In the genomic region with DNA sequence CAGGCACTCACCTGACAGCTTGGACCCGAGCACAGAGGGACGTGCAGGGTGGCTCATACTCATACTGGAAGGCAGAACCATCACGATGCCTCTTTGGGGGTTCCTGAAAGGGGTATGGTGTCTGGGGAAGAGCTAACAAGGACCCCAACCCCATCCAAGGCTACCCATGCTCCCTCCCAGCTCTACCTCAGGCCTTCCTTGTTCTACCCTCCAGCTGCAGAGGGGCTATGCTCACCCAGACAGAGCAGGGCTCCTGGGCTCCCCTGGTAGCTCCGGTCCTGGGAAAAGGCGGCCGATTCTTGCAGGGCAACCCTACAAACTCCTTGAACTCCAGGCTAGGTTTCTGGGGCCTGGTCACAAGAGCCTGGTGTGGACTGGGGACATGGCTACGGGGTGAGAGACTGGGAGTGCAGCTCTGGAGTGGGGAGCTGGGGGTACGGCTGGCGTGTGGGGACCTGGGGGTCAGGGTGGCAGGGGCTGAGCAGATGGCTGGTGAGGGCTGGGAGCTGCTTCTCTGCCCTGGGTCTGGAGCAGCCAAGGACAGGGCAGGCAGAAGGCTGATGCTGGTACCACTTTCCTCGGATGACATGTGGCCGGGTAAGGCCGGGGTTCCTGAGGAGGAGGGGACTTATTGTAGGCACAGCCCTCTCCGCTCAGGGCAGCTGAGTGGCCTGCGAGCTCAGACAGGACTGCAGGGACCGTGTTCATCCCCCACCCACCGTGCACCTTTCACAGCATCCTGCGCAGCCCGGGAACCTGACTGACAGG, we compare ENCODE assay signal across 16 cellular contexts. TPM values are rescaled to one million over a fixed set of nuclear protein-coding genes. Genes with fewer than 3 reads are reported as not detected.
DNase-seq lines count a peak whose midpoint lies in the region; ATAC-seq, FAIRE-seq and TF ChIP-seq lines count a peak whose summit lies in the region.
"Had no signal": no experiment of that assay in that cellular context is flagged by ENCODE, and none has a peak within 500 bp of the region (broad histone marks: within the 10 kb centered on the region; RNA-seq: fewer than 3 reads in every experiment).

No MANE protein-coding gene starts in this region.

- SMC1A ChIA-PET in GM12878 (lab: Charles Lee; ENCODE audit: uncharacterized antibody, unreplicated experiment), result interaction anchor here (1.0 to 2.1 kb wide), 2 partner anchors 12 to 111 kb away, joined by 5 to 7 read pairs; partner anchors contain the start of gene CARMIL2

- 83% methylated on average over 18 of the region's 18 CpGs for WGBS in GM12878 (ENCODE audit: insufficient coverage, insufficient replicate concordance, low lambda C conversion rate, missing lambda C conversion rate)
- no CpG with 5 or more reads among the region's 18 CpGs for WGBS in neuronal stem cell (ENCODE audit: extremely low coverage in 2 of 2, insufficient read length in 2 of 2, insufficient replicate concordance in 1 of 2), 2 donors

- no TSS peak for BruUV-seq in GM12878 (replicated peaks; lab: Mats Ljungman, UMichigan)

- H3K36me3 Mint-ChIP-seq in activated T-cell treated with anti-CD3 and anti-CD28 coated beads, Interleukin-2, amount 50 U/mL, for 24 hours (ENCODE audit: low read depth), result peaks cover 75% of the 10 kb centered on the region

- ATAC-seq in DND-41 (ENCODE audit: insufficient read depth, low read depth), result no peak
- no peak for ATAC-seq in GM12878
- ATAC-seq: lower lobe of right lung had no signal

- H3K14ac ChIP-seq in neuronal stem cell (ENCODE audit: low read length), result no peak overlapping the region

- peaks cover 41% of the 10 kb centered on the region for H4K20me1 ChIP-seq in DND-41 (ENCODE audit: insufficient read depth, low read length)
- no peaks in the 10 kb centered on the region for H4K20me1 ChIP-seq in GM12878 (ENCODE audit: control insufficient read depth, insufficient read depth)

- H2BK15ac ChIP-seq in neuronal stem cell (ENCODE audit: low read length), result no peak overlapping the region

- CTCF ChIA-PET in GM12878 (lab: Yijun Ruan, JAX), result interaction anchor here (0.9 to 4.3 kb wide), 6 partner anchors 11 to 164 kb away, joined by 3 to 29 read pairs (median 8); partner anchors contain the start of gene CARMIL2

- no peak overlapping the region for H2BK12ac ChIP-seq in neuronal stem cell (ENCODE audit: low read length)

- peaks cover 12% of the 10 kb centered on the region for H3K79me1 ChIP-seq in neuronal stem cell (ENCODE audit: low read depth, low read length)

- no peaks in the 10 kb centered on the region for H3K27me3 Mint-ChIP-seq in activated T-cell treated with anti-CD3 and anti-CD28 coated beads, Interleukin-2, amount 50 U/mL, for 24 hours

- in situ Hi-C loops in GM12878 (cut with MboI) (no loop called here), KBM-7 (cut with MboI; ENCODE audit: low pct_unique_long_range_greater_than_20kb, low sequenced_read_pairs) (loop anchor here (10.0 kb wide), 1 partner anchor 113 kb away; no protein-coding TSS in a partner anchor)

- H2AK5ac ChIP-seq in neuronal stem cell (ENCODE audit: low read depth, low read length), result no peak overlapping the region

- H3K9me3 Mint-ChIP-seq in activated T-cell treated with anti-CD3 and anti-CD28 coated beads, Interleukin-2, amount 50 U/mL, for 24 hours, result no peaks in the 10 kb centered on the region
- H3K9me3 Mint-ChIP-seq: nephron progenitor cell had no signal

- FAIRE-seq in GM12878 (lab: Jason Lieb, UNC), result no peak
- no peak for FAIRE-seq in GM12892 (lab: Jason Lieb, UNC)

- intact Hi-C loops in GM12878 (cut with micrococcal nuclease; ENCODE audit: unreplicated experiment), result no loop called here

- H3K27me3 ChIP-seq in DND-41 (ENCODE audit: insufficient read depth, low read length, poor library complexity), result no peaks in the 10 kb centered on the region
- H3K27me3 ChIP-seq in GM12878 (replicated peaks in 1 of 2; ENCODE audit: control insufficient read depth in 2 of 2, insufficient read depth in 2 of 2, low read length in 1 of 2), result no peaks in the 10 kb centered on the region
- peaks cover 3 to 22% (median 15%) of the 10 kb centered on the region in 3 experiments for H3K27me3 ChIP-seq in neuronal stem cell (ENCODE audit: control insufficient read depth in 3 of 3, insufficient read depth in 3 of 3, low read depth in 1 of 3, low read length in 3 of 3)

- H3K4me3 Mint-ChIP-seq in activated T-cell treated with anti-CD3 and anti-CD28 coated beads, Interleukin-2, amount 50 U/mL, for 24 hours, result peak overlapping the region; percentile 92

- no peak overlapping the region for H2BK5ac ChIP-seq in neuronal stem cell (ENCODE audit: low read length)

- TF ChIP-seq RAD21 in GM12878 (IDR thresholded peaks at IDR 0.05; ENCODE audit: insufficient read depth, low read depth, low read length), result no peak

- peak; percentile 43 for TF ChIP-seq POLR2A in GM12878 (IDR thresholded peaks at IDR 0.05; ENCODE audit: low read depth, low read length)
- no peak; the same call in 1 of the 2 replicates for TF ChIP-seq POLR2A in GM12892 (IDR thresholded peaks at IDR 0.05; ENCODE audit: low read depth, low read length)

- no peak overlapping the region for H4K8ac ChIP-seq in neuronal stem cell (ENCODE audit: low read depth, low read length)

- TF ChIP-seq CTCF in DND-41 (IDR thresholded peaks at IDR 0.05; ENCODE audit: borderline replicate concordance, extremely low read depth, low read length, poor library complexity, severe bottlenecking) (no peak), GM12878 (IDR thresholded peaks at IDR 0.05 in 2 of 3, conservative IDR thresholded peaks at IDR 0.05 in 1 of 3; ENCODE audit: control insufficient read depth in 2 of 3, extremely low read depth in 1 of 3, insufficient read depth in 1 of 3, low read depth in 3 of 3, low read length in 3 of 3) (no peak)

- peaks cover 29% of the 10 kb centered on the region for H3K4me1 Mint-ChIP-seq in activated T-cell treated with anti-CD3 and anti-CD28 coated beads, Interleukin-2, amount 50 U/mL, for 24 hours (ENCODE audit: low read depth)

- H4K91ac ChIP-seq in neuronal stem cell (ENCODE audit: low read depth, low read length, poor library complexity), result no peak overlapping the region

- H3K9ac ChIP-seq in DND-41 (ENCODE audit: low read depth, low read length), result peak overlapping the region; percentile 13; the same call in 1 of the 2 replicates
- H3K9ac ChIP-seq in GM12878 (ENCODE audit: control insufficient read depth, insufficient read depth, low read length), result no peak overlapping the region
- no peak overlapping the region for H3K9ac ChIP-seq in neuronal stem cell (ENCODE audit: low read depth, low read length, poor library complexity)

- no peak for DNase-seq in activated T-cell treated with anti-CD3 and anti-CD28 coated beads, Interleukin-2, amount 50 U/mL, for 24 hours
- no peak for DNase-seq in activated T-cell treated with anti-CD3 and anti-CD28 coated beads, Interleukin-2, amount 50 U/mL, for 48 hours
- DNase-seq in DND-41 (no peak), GM12878 (ENCODE audit: low read depth, low spot score) (no peak), neuronal stem cell (ENCODE audit: low spot score) (no peak), KBM-7 (no peak), AML-193 (lab: John Stamatoyannopoulos, UW) (no peak), GM12892 (ENCODE audit: insufficient read length) (no peak)
- DNase-seq: activated CD8-positive, alpha-beta memory T cell treated with anti-CD3 and anti-CD28 coated beads, Interleukin-2, amount 50 U/mL, for 4 hours; adrenal gland; Calu3; effector memory CD4-positive, alpha-beta T cell; lower lobe of right lung; nephron progenitor cell; uterus had no signal

- H3K9me3 ChIP-seq in DND-41 (ENCODE audit: insufficient read depth, low read length, severe bottlenecking) (no peaks in the 10 kb centered on the region), GM12878 (replicated peaks; ENCODE audit: control insufficient read depth, insufficient read depth, low read length) (no peaks in the 10 kb centered on the region), neuronal stem cell (replicated peaks in 1 of 2; ENCODE audit: control insufficient read depth in 2 of 2, insufficient read depth in 1 of 2, low read depth in 1 of 2, low read length in 2 of 2) (peaks cover 0 to 2% of the 10 kb centered on the region in 2 donors)
- H3K9me3 ChIP-seq: adrenal gland, lower lobe of right lung, uterus had no signal

- H2AFZ ChIP-seq in DND-41 (ENCODE audit: low read depth, low read length), result no peak overlapping the region
- H2AFZ ChIP-seq in GM12878 (ENCODE audit: control insufficient read depth, low read depth, low read length), result no peak overlapping the region
- no peak overlapping the region for H2AFZ ChIP-seq in neuronal stem cell (ENCODE audit: low read length)

- RAD21 ChIA-PET in GM12878 (lab: Charles Lee; ENCODE audit: unreplicated experiment), result interaction anchor here (1.2 to 3.2 kb wide), 3 partner anchors 13 to 144 kb away, joined by 3 to 17 read pairs (median 5); partner anchors contain the start of genes CARMIL2 and CTCF

- 0 out of 4 replicates have a peak overlapping the region, but pooled peaks of 1 of the 2 experiments have one; percentile 95 for H3K4me3 ChIP-seq in DND-41 (ENCODE audit: low read depth in 1 of 2, low read length in 2 of 2)
- no peak overlapping the region for H3K4me3 ChIP-seq in GM12878
- H3K4me3 ChIP-seq in neuronal stem cell (ENCODE audit: low read length in 2 of 2), result peak overlapping the region in 1 of 2 donors; percentile 70
- H3K4me3 ChIP-seq: adrenal gland, lower lobe of right lung, uterus had no signal

- peaks cover 20% of the 10 kb centered on the region for H3K79me2 ChIP-seq in DND-41 (ENCODE audit: insufficient read depth, low read length)
- H3K79me2 ChIP-seq in GM12878 (ENCODE audit: control insufficient read depth, insufficient read depth, low read length), result peaks cover 12% of the 10 kb centered on the region

- H3K18ac ChIP-seq in neuronal stem cell (ENCODE audit: low read length), result no peak overlapping the region

- POLR2A ChIA-PET in GM12878 (lab: Charles Lee), result interaction anchor here (1.2 to 2.7 kb wide), 6 partner anchors 11 to 128 kb away, joined by 3 to 8 read pairs (median 3); no protein-coding TSS in a partner anchor

- TF ChIP-seq EP300 in GM12878 (IDR thresholded peaks at IDR 0.05; ENCODE audit: borderline replicate concordance in 1 of 2, control insufficient read depth in 1 of 2, low read depth in 2 of 2, low read length in 2 of 2), result no peak

- peaks cover 29% of the 10 kb centered on the region for H3K4me1 ChIP-seq in DND-41 (ENCODE audit: insufficient read depth, low read length)
- H3K4me1 ChIP-seq in GM12878 (ENCODE audit: control insufficient read depth, insufficient read depth, low read length), result peaks cover 10% of the 10 kb centered on the region
- H3K4me1 ChIP-seq in neuronal stem cell (ENCODE audit: control insufficient read depth in 2 of 2, insufficient read depth in 1 of 2, low read depth in 1 of 2, low read length in 2 of 2), result peaks cover 10% of the 10 kb centered on the region in 2 donors

- no peak overlapping the region for H2BK120ac ChIP-seq in neuronal stem cell (ENCODE audit: low read depth, low read length)

- H3K23ac ChIP-seq in neuronal stem cell (ENCODE audit: low read depth, low read length, poor library complexity), result peak overlapping the region; percentile 34

- H3K4me2 ChIP-seq in DND-41 (ENCODE audit: insufficient read depth, low read length), result peak overlapping the region; percentile 97
- H3K4me2 ChIP-seq in GM12878 (ENCODE audit: control insufficient read depth, insufficient read depth), result no peak overlapping the region; the same call in 1 of the 2 replicates
- no peak overlapping the region for H3K4me2 ChIP-seq in neuronal stem cell (ENCODE audit: insufficient read depth, low read length, poor library complexity, severe bottlenecking)

- H3K4ac ChIP-seq in neuronal stem cell (ENCODE audit: low read length), result no peak overlapping the region

- peak overlapping the region; percentile 66 for H3K27ac Mint-ChIP-seq in activated T-cell treated with anti-CD3 and anti-CD28 coated beads, Interleukin-2, amount 50 U/mL, for 24 hours
- H3K27ac Mint-ChIP-seq: nephron progenitor cell had no signal

- H3K36me3 ChIP-seq in DND-41 (ENCODE audit: insufficient read depth, low read length) (peaks cover 68% of the 10 kb centered on the region), GM12878 (ENCODE audit: control insufficient read depth in 2 of 2, insufficient read depth in 2 of 2, low read length in 1 of 2) (peaks cover 12 to 15% of the 10 kb centered on the region in 2 experiments), neuronal stem cell (replicated peaks in 1 of 2; ENCODE audit: control insufficient read depth in 2 of 2, insufficient read depth in 2 of 2, low read length in 2 of 2) (peaks cover 7 to 38% of the 10 kb centered on the region in 2 donors)
- H3K36me3 ChIP-seq: uterus had no signal

- H3K27ac ChIP-seq in DND-41 (ENCODE audit: low read length), result no peak overlapping the region
- no peak overlapping the region for H3K27ac ChIP-seq in GM12878 (ENCODE audit: control insufficient read depth, insufficient read depth)
- H3K27ac ChIP-seq in neuronal stem cell (replicated peaks; ENCODE audit: low read length), result no peak overlapping the region
- H3K27ac ChIP-seq: adrenal gland, lower lobe of right lung, uterus had no signal

RNA-seq across cellular contexts. Expression of gene ACD, which starts 2.1 kb away (rescaled TPM):
- 20.1 and 22.8 TPM in 2 replicates for total RNA-seq in GM12878 (2013; cell fraction: nucleolus; rRNA removed)
- 26.3 and 36.1 TPM in 2 replicates for total RNA-seq in GM12878 (2014; rRNA removed)
- 9.8 and 10.0 TPM in 2 replicates for total RNA-seq in GM12878 (2014; rRNA removed; fragmentation: Illumina TruSeq; extraction: Trizol)
- total RNA-seq in GM12878 (2021), result 32.4 and 32.9 TPM in 2 replicates
- 11.7 TPM for polyA plus RNA-seq in GM12878 (2011; ENCODE audit: low read depth)
- polyA plus RNA-seq in GM12878 (2011; rRNA removed), result 5.6 and 15.6 TPM in 2 replicates
- polyA plus RNA-seq in GM12878 (2011; cell fraction: cytosol; rRNA removed), result 18.1 and 22.2 TPM in 2 replicates
- 67.6 and 72.5 TPM in 2 replicates for polyA plus RNA-seq in GM12878 (2011; cell fraction: nucleus; rRNA removed)
- 26.0 and 29.8 TPM in 2 replicates for polyA plus RNA-seq in GM12878 (2012)
- polyA plus RNA-seq in GM12878 (2014; fragmentation: Illumina TruSeq; extraction: Trizol), result 2.8 and 11.3 TPM in 2 replicates
- polyA plus RNA-seq in GM12878 (2014; fragmentation: Nextera tagmentation; extraction: Ambion mirVana), result 1 to 10 TPM; 2.9 to 9.7 TPM
- 32.2 and 35.6 TPM in 2 replicates for polyA plus RNA-seq in GM12878 (2014; rRNA removed)
- 10 to 100 TPM; 45.0 to 46.7 TPM for polyA plus RNA-seq in GM12878 (2016; fragmentation: Nextera tagmentation; extraction: Ambion mirVana)
- 7.0 and 15.8 TPM in 2 replicates for polyA minus RNA-seq in GM12878 (2011; rRNA and poly(A)+ RNA removed)
- 12.3 and 13.3 TPM in 2 replicates for polyA minus RNA-seq in GM12878 (2011; cell fraction: cytosol; rRNA and poly(A)+ RNA removed)
- polyA minus RNA-seq in GM12878 (2011; cell fraction: nucleus; rRNA and poly(A)+ RNA removed), result 25.6 and 44.0 TPM in 2 replicates
- 33.1 TPM for polyA plus RNA-seq in neuronal stem cell (2013, experiment 1 of 2)
- 32.0 TPM for polyA plus RNA-seq in neuronal stem cell (2013, experiment 2 of 2)
- polyA plus RNA-seq in GM12892 (2012; ENCODE audit: missing spikeins), result 20.4 TPM

RNA-seq across cellular contexts. Expression of gene PARD6A, which starts 2.8 kb away (rescaled TPM):
- not detected in 2 replicates for total RNA-seq in GM12878 (2013; cell fraction: nucleolus; rRNA removed)
- total RNA-seq in GM12878 (2014; rRNA removed) (8.0 and 9.1 TPM in 2 replicates), GM12878 (2014; rRNA removed; fragmentation: Illumina TruSeq; extraction: Trizol) (3.0 and 3.4 TPM in 2 replicates), GM12878 (2021) (6.2 and 7.5 TPM in 2 replicates)
- 0.98 TPM for polyA plus RNA-seq in GM12878 (2011; ENCODE audit: low read depth)
- polyA plus RNA-seq in GM12878 (2011; rRNA removed) (0.92 and 1.9 TPM in 2 replicates), GM12878 (2014; fragmentation: Illumina TruSeq; extraction: Trizol) (0.27 and 1.7 TPM in 2 replicates), GM12878 (2014; fragmentation: Nextera tagmentation; extraction: Ambion mirVana) (under 1 TPM; 0.42 to 0.62 TPM), GM12878 (2014; rRNA removed) (7.1 and 9.8 TPM in 2 replicates), GM12878 (2016; fragmentation: Nextera tagmentation; extraction: Ambion mirVana) (10 to 100 TPM in 1 of 2 experiments, 1 to 10 TPM in 1; 5.7 to 10.1 TPM)
- 3.5 and 6.3 TPM in 2 replicates for polyA plus RNA-seq in GM12878 (2011; cell fraction: cytosol; rRNA removed)
- 3.4 and 3.7 TPM in 2 replicates for polyA plus RNA-seq in GM12878 (2011; cell fraction: nucleus; rRNA removed)
- polyA plus RNA-seq in GM12878 (2012), result 3.4 and 3.7 TPM in 2 replicates
- polyA minus RNA-seq in GM12878 (2011; rRNA and poly(A)+ RNA removed), result 0.95 and 1.4 TPM in 2 replicates
- 1.5 and 1.9 TPM in 2 replicates for polyA minus RNA-seq in GM12878 (2011; cell fraction: cytosol; rRNA and poly(A)+ RNA removed)
- 1.5 and 2.2 TPM in 2 replicates for polyA minus RNA-seq in GM12878 (2011; cell fraction: nucleus; rRNA and poly(A)+ RNA removed)
- polyA plus RNA-seq in neuronal stem cell (2013, experiment 1 of 2), result 8.5 TPM
- 8.0 TPM for polyA plus RNA-seq in neuronal stem cell (2013, experiment 2 of 2)
- 4.0 TPM for polyA plus RNA-seq in GM12892 (2012; ENCODE audit: missing spikeins)

RNA-seq across cellular contexts. Expression of gene ENKD1, which starts 8.6 kb away (rescaled TPM):
- total RNA-seq in GM12878 (2013; cell fraction: nucleolus; rRNA removed), result 6.3 and 8.3 TPM in 2 replicates
- 7.7 and 9.1 TPM in 2 replicates for total RNA-seq in GM12878 (2014; rRNA removed)
- total RNA-seq in GM12878 (2014; rRNA removed; fragmentation: Illumina TruSeq; extraction: Trizol), result 2.5 TPM in 2 replicates
- 7.2 and 8.1 TPM in 2 replicates for total RNA-seq in GM12878 (2021)
- 0.60 TPM for polyA plus RNA-seq in GM12878 (2011; ENCODE audit: low read depth)
- 2.8 and 5.2 TPM in 2 replicates for polyA plus RNA-seq in GM12878 (2011; rRNA removed)
- 5.4 and 9.3 TPM in 2 replicates for polyA plus RNA-seq in GM12878 (2011; cell fraction: cytosol; rRNA removed)
- polyA plus RNA-seq in GM12878 (2011; cell fraction: nucleus; rRNA removed), result 27.3 and 32.8 TPM in 2 replicates
- 5.5 and 6.9 TPM in 2 replicates for polyA plus RNA-seq in GM12878 (2012)
- polyA plus RNA-seq in GM12878 (2014; fragmentation: Illumina TruSeq; extraction: Trizol), result 0.30 and 0.97 TPM in 2 replicates
- polyA plus RNA-seq in GM12878 (2014; fragmentation: Nextera tagmentation; extraction: Ambion mirVana), result 1 to 10 TPM in 1 of 2 experiments, under 1 TPM in 1; 0.19 to 1.1 TPM
- polyA plus RNA-seq in GM12878 (2014; rRNA removed), result 6.8 and 11.4 TPM in 2 replicates
- 1 to 10 TPM; 2.1 to 3.1 TPM for polyA plus RNA-seq in GM12878 (2016; fragmentation: Nextera tagmentation; extraction: Ambion mirVana)
- polyA minus RNA-seq in GM12878 (2011; rRNA and poly(A)+ RNA removed), result 3.1 and 3.5 TPM in 2 replicates
- polyA minus RNA-seq in GM12878 (2011; cell fraction: cytosol; rRNA and poly(A)+ RNA removed), result 2.0 and 3.7 TPM in 2 replicates
- 1.8 and 4.6 TPM in 2 replicates for polyA minus RNA-seq in GM12878 (2011; cell fraction: nucleus; rRNA and poly(A)+ RNA removed)
- polyA plus RNA-seq in neuronal stem cell (2013, experiment 1 of 2), result 15.2 TPM
- 15.0 TPM for polyA plus RNA-seq in neuronal stem cell (2013, experiment 2 of 2)
- polyA plus RNA-seq in GM12892 (2012; ENCODE audit: missing spikeins), result 7.7 TPM

RNA-seq across cellular contexts. Expression of gene C16orf86, which starts 8.7 kb away (rescaled TPM):
- total RNA-seq in GM12878 (2013; cell fraction: nucleolus; rRNA removed), result 2.9 and 3.3 TPM in 2 replicates
- total RNA-seq in GM12878 (2014; rRNA removed), result 1.7 and 3.3 TPM in 2 replicates
- 0.55 and 0.89 TPM in 2 replicates for total RNA-seq in GM12878 (2014; rRNA removed; fragmentation: Illumina TruSeq; extraction: Trizol)
- 2.7 and 3.0 TPM in 2 replicates for total RNA-seq in GM12878 (2021)
- 0.49 TPM for polyA plus RNA-seq in GM12878 (2011; ENCODE audit: low read depth)
- polyA plus RNA-seq in GM12878 (2011; rRNA removed), result 0.53 and 1.2 TPM in 2 replicates
- polyA plus RNA-seq in GM12878 (2011; cell fraction: cytosol; rRNA removed), result 1.5 and 2.6 TPM in 2 replicates
- polyA plus RNA-seq in GM12878 (2011; cell fraction: nucleus; rRNA removed), result 6.1 and 6.6 TPM in 2 replicates
- polyA plus RNA-seq in GM12878 (2012), result 2.5 and 2.8 TPM in 2 replicates
- polyA plus RNA-seq in GM12878 (2014; fragmentation: Illumina TruSeq; extraction: Trizol), result 0.51 TPM in 1 of 2 replicates, not detected in the other
- under 1 TPM; 0.11 to 0.18 TPM for polyA plus RNA-seq in GM12878 (2014; fragmentation: Nextera tagmentation; extraction: Ambion mirVana)
- 2.3 and 2.4 TPM in 2 replicates for polyA plus RNA-seq in GM12878 (2014; rRNA removed)
- polyA plus RNA-seq in GM12878 (2016; fragmentation: Nextera tagmentation; extraction: Ambion mirVana), result 1 to 10 TPM; 2.0 to 3.2 TPM
- 0.88 TPM in 1 of 2 replicates, not detected in the other for polyA minus RNA-seq in GM12878 (2011; rRNA and poly(A)+ RNA removed)
- not detected in 2 replicates for polyA minus RNA-seq in GM12878 (2011; cell fraction: cytosol; rRNA and poly(A)+ RNA removed)
- 0.85 and 1.1 TPM in 2 replicates for polyA minus RNA-seq in GM12878 (2011; cell fraction: nucleus; rRNA and poly(A)+ RNA removed)
- polyA plus RNA-seq in neuronal stem cell (2013, experiment 1 of 2), result 2.5 TPM
- polyA plus RNA-seq in neuronal stem cell (2013, experiment 2 of 2), result 2.8 TPM
- polyA plus RNA-seq in GM12892 (2012; ENCODE audit: missing spikeins), result 2.1 TPM
- total RNA-seq: G401 had no signal

RNA-seq across cellular contexts. Expression of gene CARMIL2, which starts 13.0 kb away (rescaled TPM):
- 66.7 and 80.3 TPM in 2 replicates for total RNA-seq in GM12878 (2013; cell fraction: nucleolus; rRNA removed)
- total RNA-seq in GM12878 (2014; rRNA removed) (18.9 and 24.1 TPM in 2 replicates), GM12878 (2014; rRNA removed; fragmentation: Illumina TruSeq; extraction: Trizol) (13.7 and 14.0 TPM in 2 replicates), GM12878 (2021) (87.6 and 104 TPM in 2 replicates)
- polyA plus RNA-seq in GM12878 (2011; ENCODE audit: low read depth), result 15.7 TPM
- polyA plus RNA-seq in GM12878 (2011; rRNA removed) (4.4 and 8.6 TPM in 2 replicates), GM12878 (2014; fragmentation: Illumina TruSeq; extraction: Trizol) (1.6 and 13.0 TPM in 2 replicates), GM12878 (2014; fragmentation: Nextera tagmentation; extraction: Ambion mirVana) (1 to 10 TPM in 1 of 2 experiments, under 1 TPM in 1; 0.82 to 1.9 TPM), GM12878 (2014; rRNA removed) (56.5 and 72.9 TPM in 2 replicates), GM12878 (2016; fragmentation: Nextera tagmentation; extraction: Ambion mirVana) (1 to 10 TPM; 7.4 to 7.7 TPM)
- polyA plus RNA-seq in GM12878 (2011; cell fraction: cytosol; rRNA removed), result 12.9 and 13.8 TPM in 2 replicates
- polyA plus RNA-seq in GM12878 (2011; cell fraction: nucleus; rRNA removed), result 159 and 214 TPM in 2 replicates
- polyA plus RNA-seq in GM12878 (2012), result 54.3 and 58.8 TPM in 2 replicates
- polyA minus RNA-seq in GM12878 (2011; rRNA and poly(A)+ RNA removed), result 11.3 and 15.7 TPM in 2 replicates
- polyA minus RNA-seq in GM12878 (2011; cell fraction: cytosol; rRNA and poly(A)+ RNA removed), result 11.3 and 13.4 TPM in 2 replicates
- 42.1 and 57.6 TPM in 2 replicates for polyA minus RNA-seq in GM12878 (2011; cell fraction: nucleus; rRNA and poly(A)+ RNA removed)
- 6.1 TPM for polyA plus RNA-seq in neuronal stem cell (2013, experiment 1 of 2)
- 6.2 TPM for polyA plus RNA-seq in neuronal stem cell (2013, experiment 2 of 2)
- polyA plus RNA-seq in GM12892 (2012; ENCODE audit: missing spikeins), result 27.5 TPM
